14 cellular contexts compared by ENCODE assay signal in genomic region chr10:37831495-37832333, GRCh38. TPM values are rescaled to one million over a fixed set of nuclear protein-coding genes. Genes with fewer than 3 reads are reported as not detected.
"Had no signal": no experiment of that assay in that cellular context is flagged by ENCODE, and none has a peak within 500 bp of the region (broad histone marks: within the 10 kb centered on the region; RNA-seq: fewer than 3 reads in every experiment).

No MANE protein-coding gene starts in this region.

- H3K27me3 ChIP-seq: dorsolateral prefrontal cortex, esophagus squamous epithelium, gastrocnemius medialis, heart right ventricle, right atrium auricular region, transverse colon had no signal

- H3K27ac Mint-ChIP-seq: activated naive CD4-positive, alpha-beta T cell treated with anti-CD3 and anti-CD28 coated beads, Interleukin-2, amount 50 U/mL, for 24 hours; activated T-helper 2 cell treated with anti-CD3 and anti-CD28 coated beads, Interferon-gamma antibody, Interleukin-2, Interleukin-4, amounts not matched to agents 10 μg/mL and 5 μg/mL and 100 μg/mL, durations not matched to agents 14 hours and 24 hours and 36 hours; mesothelial cell of epicardium; stimulated activated effector memory CD8-positive, alpha-beta T cell treated with anti-CD3 and anti-CD28 coated beads, Interleukin-12 subunit alpha, Interleukin-12 subunit beta, amount 100 ng/mL, for 72 hours; T-helper 2 cell treated with Interferon-gamma antibody and Interleukin-4, amounts not matched to agents 5 μg/mL and 100 μg/mL, for 36 hours had no signal

- H3K4me1 Mint-ChIP-seq: mesothelial cell of epicardium; stimulated activated effector memory CD8-positive, alpha-beta T cell treated with anti-CD3 and anti-CD28 coated beads, Interleukin-12 subunit alpha, Interleukin-12 subunit beta, amount 100 ng/mL, for 72 hours had no signal

- H3K27me3 Mint-ChIP-seq: activated naive CD4-positive, alpha-beta T cell treated with anti-CD3 and anti-CD28 coated beads, Interleukin-2, amount 50 U/mL, for 24 hours had no signal

- H3K4me3 ChIP-seq: dorsolateral prefrontal cortex, heart right ventricle, right atrium auricular region, smooth muscle cell, transverse colon had no signal

- H3K27ac ChIP-seq: dorsolateral prefrontal cortex, esophagus squamous epithelium, gastrocnemius medialis, heart right ventricle, parathyroid adenoma, right atrium auricular region, transverse colon had no signal

- H3K4me2 ChIP-seq: smooth muscle cell had no signal

- H3K4me3 Mint-ChIP-seq: activated naive CD4-positive, alpha-beta T cell treated with anti-CD3 and anti-CD28 coated beads, Interleukin-2, amount 50 U/mL, for 24 hours; mesothelial cell of epicardium; stimulated activated effector memory CD8-positive, alpha-beta T cell treated with anti-CD3 and anti-CD28 coated beads, Interleukin-12 subunit alpha, Interleukin-12 subunit beta, amount 100 ng/mL, for 72 hours; T-helper 2 cell treated with Interferon-gamma antibody and Interleukin-4, amounts not matched to agents 5 μg/mL and 100 μg/mL, for 36 hours had no signal

- ATAC-seq: gastrocnemius medialis; heart right ventricle; stimulated activated effector memory CD8-positive, alpha-beta T cell treated with anti-CD3 and anti-CD28 coated beads, Interleukin-12 subunit alpha, Interleukin-12 subunit beta, amount 100 ng/mL, for 72 hours had no signal

- H3K9ac ChIP-seq: parathyroid adenoma had no signal

- H2AFZ ChIP-seq: parathyroid adenoma had no signal

- H3K79me2 ChIP-seq: parathyroid adenoma had no signal

- H3K4me1 ChIP-seq: esophagus squamous epithelium, gastrocnemius medialis, heart right ventricle, parathyroid adenoma, right atrium auricular region, transverse colon had no signal

- DNase-seq: activated CD4-positive, alpha-beta T cell treated with anti-CD3 and anti-CD28 coated beads, Interleukin-2, amount 50 U/mL, for 1 hour; dorsolateral prefrontal cortex; esophagus squamous epithelium; gastrocnemius medialis; heart right ventricle; transverse colon had no signal

RNA-seq across cellular contexts. Expression of gene ZNF248, which starts 25.7 kb away (rescaled TPM):
- total RNA-seq: smooth muscle cell had no signal
- polyA plus RNA-seq: smooth muscle cell had no signal
